In genomic region chr9:37104183-37104889, GRCh38 we compare ENCODE assay signal across 11 cellular contexts. TPM values are rescaled to one million over a fixed set of nuclear protein-coding genes. Genes with fewer than 3 reads are reported as not detected.
A peak's percentile ranks its signal among the peaks of the same experiment; 100 is the strongest.
DNase-seq lines count a peak whose midpoint lies in the region; TF ChIP-seq lines count a peak whose summit lies in the region.
"Had no signal": no experiment of that assay in that cellular context is flagged by ENCODE, and none has a peak within 500 bp of the region (broad histone marks: within the 10 kb centered on the region; RNA-seq: fewer than 3 reads in every experiment).

No MANE protein-coding gene starts in this region.

- peak; percentile 43 for DNase-seq in activated CD4-positive, alpha-beta memory T cell treated with anti-CD3 and anti-CD28 coated beads for 36 hours
- DNase-seq in activated CD4-positive, alpha-beta memory T cell treated with anti-CD3 and anti-CD28 coated beads, Interleukin-2, amount 10 ng/mL, durations not matched to agents 7 days and 5 days: no peak
- DNase-seq in MV-4-11 (lab: John Stamatoyannopoulos, UW): peak; percentile 68
- DNase-seq in chondrocyte (ENCODE audit: low spot score): no peak
- DNase-seq in stimulated activated CD4-positive, alpha-beta T cell treated with anti-CD3 and anti-CD28 coated beads, Interleukin-4, amount 100 ng/mL, for 1 hour: peak; percentile 14
- no peak for DNase-seq in globus pallidus (ENCODE audit: low spot score)
- no peak for DNase-seq in HAP-1 (ENCODE audit: low spot score in 2 of 2)
- no peak for DNase-seq in transverse colon
- DNase-seq: dermis blood vessel endothelial cell, uterus had no signal

- no peak for TF ChIP-seq POLR2A in transverse colon (IDR thresholded peaks at IDR 0.05)

- H3K4me1 Mint-ChIP-seq in activated CD4-positive, alpha-beta memory T cell treated with anti-CD3 and anti-CD28 coated beads for 36 hours (ENCODE audit: low read depth): peaks cover 23% of the 10 kb centered on the region
- peaks cover 24% of the 10 kb centered on the region for H3K4me1 Mint-ChIP-seq in activated CD4-positive, alpha-beta memory T cell treated with anti-CD3 and anti-CD28 coated beads, Interleukin-2, amount 10 ng/mL, durations not matched to agents 7 days and 5 days
- peaks cover 5% of the 10 kb centered on the region for H3K4me1 Mint-ChIP-seq in chondrocyte (ENCODE audit: low read depth)

- H3K4me1 ChIP-seq in HAP-1 (no peaks in the 10 kb centered on the region), transverse colon (no peaks in the 10 kb centered on the region)
- H3K4me1 ChIP-seq: uterus had no signal

- H3K9me3 ChIP-seq in HAP-1: no peaks in the 10 kb centered on the region
- H3K9me3 ChIP-seq in transverse colon: peaks cover 4 to 6% of the 10 kb centered on the region in 2 donors
- H3K9me3 ChIP-seq: uterus had no signal

- in situ Hi-C loops in HAP-1 (cut with MboI; ENCODE audit: low sequenced_read_pairs) (no loop called here), transverse colon (cut with MboI; ENCODE audit: low pct_ligation_motif_present in 1 of 4, low pct_unique_long_range_greater_than_20kb in 1 of 4, low sequenced_read_pairs in 3 of 4) (no loop called here)

- TF ChIP-seq EP300 in transverse colon (IDR thresholded peaks at IDR 0.05; ENCODE audit: low read depth): no peak

- TF ChIP-seq CTCF in chondrocyte (IDR thresholded peaks at IDR 0.05) (no peak), transverse colon (IDR thresholded peaks at IDR 0.05) (no peak)

- peaks cover 4% of the 10 kb centered on the region for H3K9me3 Mint-ChIP-seq in activated CD4-positive, alpha-beta memory T cell treated with anti-CD3 and anti-CD28 coated beads for 36 hours
- peaks cover 2% of the 10 kb centered on the region for H3K9me3 Mint-ChIP-seq in activated CD4-positive, alpha-beta memory T cell treated with anti-CD3 and anti-CD28 coated beads, Interleukin-2, amount 10 ng/mL, durations not matched to agents 7 days and 5 days
- peaks cover 5% of the 10 kb centered on the region for H3K9me3 Mint-ChIP-seq in chondrocyte (ENCODE audit: low read depth)

- no peak overlapping the region for H3K4me3 Mint-ChIP-seq in activated CD4-positive, alpha-beta memory T cell treated with anti-CD3 and anti-CD28 coated beads for 36 hours
- H3K4me3 Mint-ChIP-seq in activated CD4-positive, alpha-beta memory T cell treated with anti-CD3 and anti-CD28 coated beads, Interleukin-2, amount 10 ng/mL, durations not matched to agents 7 days and 5 days: no peak overlapping the region
- no peak overlapping the region for H3K4me3 Mint-ChIP-seq in chondrocyte (ENCODE audit: unreplicated experiment)

- intact Hi-C loops in activated CD4-positive, alpha-beta memory T cell treated with anti-CD3 and anti-CD28 coated beads for 36 hours (cut with micrococcal nuclease): no loop called here
- intact Hi-C loops in transverse colon (cut with DNase I; ENCODE audit: low total_unique reads): no loop called here

- H3K27me3 ChIP-seq in HAP-1 (ENCODE audit: low read depth) (no peaks in the 10 kb centered on the region), transverse colon (no peaks in the 10 kb centered on the region)
- H3K27me3 ChIP-seq: BLaER1 treated with 17β-estradiol and CSF1 and Interleukin-3, amounts not matched to agents 10 nM and 100 nM; uterus had no signal

- no peak overlapping the region for H3K27ac ChIP-seq in transverse colon
- H3K27ac ChIP-seq: BLaER1 treated with 17β-estradiol and CSF1 and Interleukin-3, amounts not matched to agents 10 nM and 100 nM; uterus had no signal

- CTCF ChIA-PET in activated CD4-positive, alpha-beta memory T cell treated with anti-CD3 and anti-CD28 coated beads for 36 hours (lab: Charles Lee): no interaction called here
- CTCF ChIA-PET in activated CD4-positive, alpha-beta memory T cell treated with anti-CD3 and anti-CD28 coated beads, Interleukin-2, amount 10 ng/mL, durations not matched to agents 7 days and 5 days (lab: Charles Lee): no interaction called here

- no peaks in the 10 kb centered on the region for H3K27me3 Mint-ChIP-seq in activated CD4-positive, alpha-beta memory T cell treated with anti-CD3 and anti-CD28 coated beads for 36 hours
- H3K27me3 Mint-ChIP-seq in activated CD4-positive, alpha-beta memory T cell treated with anti-CD3 and anti-CD28 coated beads, Interleukin-2, amount 10 ng/mL, durations not matched to agents 7 days and 5 days: peaks cover 4% of the 10 kb centered on the region
- H3K27me3 Mint-ChIP-seq in chondrocyte (ENCODE audit: low read depth): peaks cover 7% of the 10 kb centered on the region

- no peak overlapping the region for H3K27ac Mint-ChIP-seq in activated CD4-positive, alpha-beta memory T cell treated with anti-CD3 and anti-CD28 coated beads for 36 hours
- H3K27ac Mint-ChIP-seq in activated CD4-positive, alpha-beta memory T cell treated with anti-CD3 and anti-CD28 coated beads, Interleukin-2, amount 10 ng/mL, durations not matched to agents 7 days and 5 days: no peak overlapping the region
- H3K27ac Mint-ChIP-seq in chondrocyte (ENCODE audit: unreplicated experiment): peak overlapping the region; percentile 5

- H3K36me3 Mint-ChIP-seq in activated CD4-positive, alpha-beta memory T cell treated with anti-CD3 and anti-CD28 coated beads for 36 hours: peaks cover 3% of the 10 kb centered on the region
- H3K36me3 Mint-ChIP-seq in activated CD4-positive, alpha-beta memory T cell treated with anti-CD3 and anti-CD28 coated beads, Interleukin-2, amount 10 ng/mL, durations not matched to agents 7 days and 5 days (ENCODE audit: low read depth): no peaks in the 10 kb centered on the region
- no peaks in the 10 kb centered on the region for H3K36me3 Mint-ChIP-seq in chondrocyte (ENCODE audit: low read depth)

- H3K36me3 ChIP-seq in HAP-1 (replicated peaks) (no peaks in the 10 kb centered on the region), transverse colon (no peaks in the 10 kb centered on the region)
- H3K36me3 ChIP-seq: uterus had no signal

- POLR2A ChIA-PET in activated CD4-positive, alpha-beta memory T cell treated with anti-CD3 and anti-CD28 coated beads for 36 hours (lab: Charles Lee): no interaction called here
- POLR2A ChIA-PET in activated CD4-positive, alpha-beta memory T cell treated with anti-CD3 and anti-CD28 coated beads, Interleukin-2, amount 10 ng/mL, durations not matched to agents 7 days and 5 days (lab: Charles Lee): interaction anchor here (0.9 to 1.2 kb wide), 2 partner anchors 16 kb away, joined by 3 to 7 read pairs; partner anchors contain the start of gene ZCCHC7

- H3K4me3 ChIP-seq in HAP-1 (no peak overlapping the region), transverse colon (no peak overlapping the region)
- H3K4me3 ChIP-seq: BLaER1 treated with 17β-estradiol and CSF1 and Interleukin-3, amounts not matched to agents 10 nM and 100 nM; uterus had no signal

RNA-seq across cellular contexts. Expression of gene ZCCHC7, which starts 16.0 kb away (rescaled TPM):
- 10 to 100 TPM; 26.8 to 28.1 TPM for total RNA-seq in activated CD4-positive, alpha-beta memory T cell treated with anti-CD3 and anti-CD28 coated beads for 36 hours
- 10 to 100 TPM; 20.9 to 21.9 TPM for total RNA-seq in activated CD4-positive, alpha-beta memory T cell treated with anti-CD3 and anti-CD28 coated beads, Interleukin-2, amount 10 ng/mL, durations not matched to agents 7 days and 5 days
- total RNA-seq in chondrocyte (21.9 to 26.6 TPM (median 22.5 TPM) in 3 replicates), transverse colon (10 to 100 TPM; 13.2 to 43.0 (median 16.5) TPM)

Comparison
In these comparisons a context has a peak if more than half of its experiments do, and no peak if none do; other contexts are left out.
1. DNase-seq: peak in activated CD4-positive, alpha-beta memory T cell treated with anti-CD3 and anti-CD28 coated beads for 36 hours (single experiment), MV-4-11 (single experiment) and stimulated activated CD4-positive, alpha-beta T cell treated with anti-CD3 and anti-CD28 coated beads, Interleukin-4, amount 100 ng/mL, for 1 hour (single experiment); none in activated CD4-positive, alpha-beta memory T cell treated with anti-CD3 and anti-CD28 coated beads, Interleukin-2, amount 10 ng/mL, durations not matched to agents 7 days and 5 days (single experiment), chondrocyte (single experiment), globus pallidus (single experiment), HAP-1 (0 of 2) and transverse colon (single experiment).